ENCODE assay signal across 28 cellular contexts in genomic region chr7:36039671-36040070, GRCh38.
"Had no signal": no experiment of that assay in that cellular context is flagged by ENCODE, and none has a peak within 500 bp of the region (broad histone marks: within the 10 kb centered on the region; RNA-seq: fewer than 3 reads in every experiment).

No MANE protein-coding gene starts in this region.

- H3K27ac Mint-ChIP-seq: activated CD4-positive, alpha-beta memory T cell treated with anti-CD3 and anti-CD28 coated beads, Interleukin-2, amount 10 ng/mL, durations not matched to agents 7 days and 5 days; activated CD4-positive, alpha-beta T cell treated with anti-CD3 and anti-CD28 coated beads, Interleukin-2, amount 10 ng/mL, durations not matched to agents 7 days and 5 days; activated T-helper 17 cell treated with anti-CD3 and anti-CD28 coated beads, Interleukin-2, amount 50 U/mL, for 72 hours; dendritic cell treated with granulocyte-macrophage colony-stimulating factor and Interleukin-4, amounts not matched to agents 40 ng/mL and 50 ng/mL, for 4 days; memory B cell; natural killer cell; T-helper 1 cell treated with Interleukin-12 subunit alpha and Interleukin-12 subunit beta and Interleukin-4 antibody, amounts not matched to agents 30 μg/mL and 1 μg/mL, for 36 hours; WTC11 had no signal

- H3K4me3 ChIP-seq: breast epithelium, hepatocyte, skin epidermis had no signal

- H3K4me1 Mint-ChIP-seq: activated CD4-positive, alpha-beta T cell treated with anti-CD3 and anti-CD28 coated beads, Interleukin-2, amount 10 ng/mL, durations not matched to agents 7 days and 5 days; memory B cell; natural killer cell had no signal

- H3K4me3 Mint-ChIP-seq: activated CD4-positive, alpha-beta memory T cell treated with anti-CD3 and anti-CD28 coated beads, Interleukin-2, amount 10 ng/mL, durations not matched to agents 7 days and 5 days; activated CD4-positive, alpha-beta T cell treated with anti-CD3 and anti-CD28 coated beads, Interleukin-2, amount 10 ng/mL, durations not matched to agents 7 days and 5 days; activated T-cell treated with anti-CD3 and anti-CD28 coated beads, Interleukin-2, amount 50 U/mL, for 4 hours; activated T-helper 17 cell treated with anti-CD3 and anti-CD28 coated beads, Interleukin-2, amount 50 U/mL, for 72 hours; dendritic cell treated with granulocyte-macrophage colony-stimulating factor and Interleukin-4, amounts not matched to agents 40 ng/mL and 50 ng/mL, for 4 days; memory B cell; natural killer cell; T-helper 1 cell treated with Interleukin-12 subunit alpha and Interleukin-12 subunit beta and Interleukin-4 antibody, amounts not matched to agents 30 μg/mL and 1 μg/mL, for 36 hours; WTC11 had no signal

- H3K27ac ChIP-seq: breast epithelium, hepatocyte, neutrophil had no signal

- ATAC-seq: activated T-cell treated with anti-CD3 and anti-CD28 coated beads, Interleukin-2, amount 50 U/mL, for 4 hours; activated T-helper 17 cell treated with anti-CD3 and anti-CD28 coated beads, Interleukin-2, amount 50 U/mL, for 72 hours; left ventricle myocardium superior; natural killer cell; sciatic nerve; stimulated activated naive CD8-positive, alpha-beta T cell treated with anti-CD3 and anti-CD28 coated beads, Interleukin-15, Interleukin-2, amounts not matched to agents 100 U/mL and 50 U/mL, for 24 hours had no signal

- DNase-seq: activated CD4-positive, alpha-beta memory T cell treated with anti-CD3 and anti-CD28 coated beads, Interleukin-2, amount 10 ng/mL, durations not matched to agents 7 days and 5 days; activated CD4-positive, alpha-beta T cell treated with anti-CD3 and anti-CD28 coated beads for 1 hour; activated CD4-positive, alpha-beta T cell treated with anti-CD3 and anti-CD28 coated beads, Interleukin-2, amount 10 ng/mL, durations not matched to agents 7 days and 5 days; activated CD8-positive, alpha-beta memory T cell treated with anti-CD3 and anti-CD28 coated beads, Interleukin-2, amount 50 U/mL, for 48 hours; activated gamma-delta T cell treated with Interleukin-2 at 50 U/mL for 16 hours; activated naive CD4-positive, alpha-beta T cell treated with anti-CD3 and anti-CD28 coated beads, Interleukin-2, amount 50 U/mL, for 16 hours; activated T-cell treated with anti-CD3 and anti-CD28 coated beads, Interleukin-2, amount 50 U/mL, for 4 hours; central memory CD4-positive, alpha-beta T cell; effector CD4-positive, alpha-beta T cell; islet precursor cell; left ventricle myocardium superior; natural killer cell; stimulated activated CD4-positive, alpha-beta T cell treated with anti-CD3 and anti-CD28 coated beads, Interleukin-12 subunit alpha, Interleukin-12 subunit beta, amount 100 ng/mL, for 4 hours; stimulated activated CD4-positive, alpha-beta T cell treated with anti-CD3 and anti-CD28 coated beads, Interleukin-4, amount 100 ng/mL, for 1 hour; stimulated activated naive CD8-positive, alpha-beta T cell treated with anti-CD3 and anti-CD28 coated beads, Interleukin-15, Interleukin-2, amounts not matched to agents 100 U/mL and 50 U/mL, for 24 hours; SW 1271; T1000 had no signal

- H3K36me3 Mint-ChIP-seq: memory B cell, natural killer cell, WTC11 had no signal

- H2AFZ ChIP-seq: hepatocyte had no signal

- H3K79me2 ChIP-seq: hepatocyte had no signal

- H3K36me3 ChIP-seq: breast epithelium, neutrophil had no signal

- H3K4me2 ChIP-seq: hepatocyte had no signal

- H3K9me3 ChIP-seq: breast epithelium, neutrophil had no signal

- H3K27me3 Mint-ChIP-seq: activated CD4-positive, alpha-beta memory T cell treated with anti-CD3 and anti-CD28 coated beads, Interleukin-2, amount 10 ng/mL, durations not matched to agents 7 days and 5 days had no signal

- FAIRE-seq: frontal cortex had no signal

- H3K9me3 Mint-ChIP-seq: activated CD4-positive, alpha-beta memory T cell treated with anti-CD3 and anti-CD28 coated beads, Interleukin-2, amount 10 ng/mL, durations not matched to agents 7 days and 5 days; activated CD4-positive, alpha-beta T cell treated with anti-CD3 and anti-CD28 coated beads, Interleukin-2, amount 10 ng/mL, durations not matched to agents 7 days and 5 days; activated T-cell treated with anti-CD3 and anti-CD28 coated beads, Interleukin-2, amount 50 U/mL, for 4 hours; activated T-helper 17 cell treated with anti-CD3 and anti-CD28 coated beads, Interleukin-2, amount 50 U/mL, for 72 hours; dendritic cell treated with granulocyte-macrophage colony-stimulating factor and Interleukin-4, amounts not matched to agents 40 ng/mL and 50 ng/mL, for 4 days; memory B cell; natural killer cell; T-helper 1 cell treated with Interleukin-12 subunit alpha and Interleukin-12 subunit beta and Interleukin-4 antibody, amounts not matched to agents 30 μg/mL and 1 μg/mL, for 36 hours had no signal

- H3K27me3 ChIP-seq: breast epithelium, hepatocyte had no signal
